7 cellular contexts compared by ENCODE assay signal in genomic region chr12:26372856-26373255, GRCh38.
"Had no signal": no experiment of that assay in that cellular context is flagged by ENCODE, and none has a peak within 500 bp of the region (broad histone marks: within the 10 kb centered on the region; RNA-seq: fewer than 3 reads in every experiment).

No MANE protein-coding gene starts in this region.

- H3K4me1 ChIP-seq: HAP-1 had no signal

- H3K27ac Mint-ChIP-seq: HFFc6 had no signal

- H3K9me3 Mint-ChIP-seq: HFFc6 had no signal

- H3K4me3 ChIP-seq: HAP-1, K562 had no signal

- ATAC-seq: HCT116, K562 had no signal

- H3K9me3 ChIP-seq: HAP-1 had no signal

- DNase-seq: GOT3, H7, HFFc6, IMR-90 had no signal

- H3K36me3 ChIP-seq: HAP-1 had no signal

- H3K4me3 Mint-ChIP-seq: HFFc6 had no signal
